ENCODE assay signal across 8 cellular contexts in genomic region chr18:44846450-44846849, GRCh38.
"Had no signal": no experiment of that assay in that cellular context is flagged by ENCODE, and none has a peak within 500 bp of the region (broad histone marks: within the 10 kb centered on the region; RNA-seq: fewer than 3 reads in every experiment).

No MANE protein-coding gene starts in this region.

- ATAC-seq: HCT116, HepG2 had no signal

- DNase-seq: GM23248, GOT3, H7, HFFc6, KBM-7 had no signal

- H3K27me3 Mint-ChIP-seq: IgD-negative memory B cell had no signal

- H3K4me3 Mint-ChIP-seq: HFFc6, IgD-negative memory B cell had no signal

- H3K27ac Mint-ChIP-seq: HFFc6 had no signal
